Comparison of ENCODE assay signal across 8 cellular contexts in the genomic region with DNA sequence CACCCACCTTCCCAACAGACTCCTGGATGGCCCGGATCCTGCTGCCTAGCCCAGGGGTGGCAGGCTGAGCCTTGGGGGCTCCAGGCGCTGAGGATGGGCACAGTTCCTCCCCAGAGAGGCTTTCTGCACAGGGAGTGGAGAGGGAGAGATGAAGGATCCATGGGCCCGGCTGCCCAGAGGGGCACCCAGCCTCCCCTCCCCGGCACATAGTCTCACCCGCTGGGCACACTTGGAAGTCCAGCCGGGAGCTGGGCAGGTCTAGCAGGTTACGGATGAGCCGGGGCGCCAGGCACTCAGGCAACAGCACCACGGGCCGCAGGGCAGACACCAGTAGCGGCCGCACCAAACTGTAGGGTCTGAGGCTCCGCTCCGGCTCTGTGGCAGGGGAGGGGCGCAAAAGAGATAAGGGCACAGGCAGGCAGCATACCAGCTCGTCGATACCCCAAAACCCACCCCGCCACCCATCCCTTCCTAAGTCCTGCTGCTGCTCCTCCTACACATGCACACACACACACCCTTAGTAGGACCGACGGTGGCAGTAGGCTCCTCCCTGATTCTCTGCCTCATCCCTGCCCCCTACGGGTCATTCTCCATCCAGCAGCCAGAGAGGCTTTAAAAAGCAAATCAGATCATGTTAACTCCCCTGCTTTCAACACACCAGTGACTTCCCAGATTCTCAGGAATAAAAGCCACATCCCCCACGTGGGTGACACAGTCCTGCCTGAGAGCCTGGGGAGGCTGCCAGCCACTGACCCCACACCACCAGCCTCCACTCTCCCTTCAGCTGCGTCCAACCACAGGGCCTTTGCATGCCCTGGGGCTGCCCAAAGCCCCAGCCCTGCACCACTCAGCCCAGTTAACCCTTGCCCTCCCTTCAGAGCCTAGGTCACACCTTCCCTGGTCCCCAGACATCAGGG. TPM values are rescaled to one million over a fixed set of nuclear protein-coding genes. Genes with fewer than 3 reads are reported as not detected.
DNase-seq lines count a peak whose midpoint lies in the region; ATAC-seq, FAIRE-seq and TF ChIP-seq lines count a peak whose summit lies in the region.

No MANE protein-coding gene starts in this region.

- H3K9me3 Mint-ChIP-seq in astrocyte (ENCODE audit: unreplicated experiment): peaks cover 2% of the 10 kb centered on the region

- POLR2A ChIA-PET in AG04449 (lab: Yijun Ruan, JAX): no interaction called here

- H3K36me3 Mint-ChIP-seq in astrocyte (ENCODE audit: low read depth, unreplicated experiment): peaks cover 15% of the 10 kb centered on the region

- peaks cover 12% of the 10 kb centered on the region for H3K4me1 ChIP-seq in astrocyte (ENCODE audit: insufficient read depth, low read length)
- H3K4me1 ChIP-seq in ascending aorta: no peaks in the 10 kb centered on the region

- FAIRE-seq in astrocyte (lab: Jason Lieb, UNC): no peak

- H3K27ac ChIP-seq in astrocyte (ENCODE audit: low read depth, low read length) (no peak overlapping the region), ascending aorta (no peak overlapping the region)

- H3K9ac ChIP-seq in astrocyte (ENCODE audit: low read length): no peak overlapping the region

- CTCF ChIA-PET in AG04449 (lab: Yijun Ruan, JAX): interaction anchor here (1.1 to 1.6 kb wide), 3 partner anchors 8 to 22 kb away, joined by 3 to 4 read pairs (median 3); no protein-coding TSS in a partner anchor

- DNase-seq in AG04449 (ENCODE audit: low read depth, low spot score) (no peak), GM19240 (ENCODE audit: insufficient read length, low spot score) (peak; percentile 44), SKM-1 treated with dmso at 0.1 percent for 144 hours (lab: John Stamatoyannopoulos, UW; ENCODE audit: unreplicated experiment) (peak; percentile 74), astrocyte (ENCODE audit: low read depth) (peak; percentile 29), medulla oblongata (ENCODE audit: extremely low spot score) (peak; percentile 25), sciatic nerve (ENCODE audit: low spot score) (no peak), ascending aorta (ENCODE audit: low spot score in 2 of 2) (no peak)

- peak overlapping the region; percentile 77 for H3K27ac Mint-ChIP-seq in astrocyte (ENCODE audit: unreplicated experiment)

- no peak overlapping the region for H2AFZ ChIP-seq in astrocyte (ENCODE audit: low read depth, low read length)

- H3K4me3 ChIP-seq in AG04449 (ENCODE audit: low read depth, low read length) (no peak overlapping the region), astrocyte (ENCODE audit: insufficient read depth, low read depth, low read length) (no peak overlapping the region), ascending aorta (no peak overlapping the region)

- H3K9me3 ChIP-seq in astrocyte (ENCODE audit: insufficient read depth, low read depth, low read length): no peaks in the 10 kb centered on the region
- no peaks in the 10 kb centered on the region for H3K9me3 ChIP-seq in ascending aorta

- peaks cover 6% of the 10 kb centered on the region for H4K20me1 ChIP-seq in astrocyte (ENCODE audit: insufficient read depth, low read length)

- peak; percentile 51 for TF ChIP-seq CTCF in AG04449 (IDR thresholded peaks at IDR 0.05; ENCODE audit: insufficient read depth, low read length, missing control alignments)
- peak; percentile 60 for TF ChIP-seq CTCF in astrocyte (IDR thresholded peaks at IDR 0.05; ENCODE audit: insufficient read depth, low read depth, low read length)
- peak in 1 of 3 experiments; percentile 10 for TF ChIP-seq CTCF in ascending aorta (IDR thresholded peaks at IDR 0.05)

- H3K4me3 Mint-ChIP-seq in astrocyte (ENCODE audit: unreplicated experiment): peak overlapping the region; percentile 66

- no peak for ATAC-seq in sciatic nerve
- ATAC-seq in HG03342 (IDR thresholded peaks at IDR 0.05; ENCODE audit: unreplicated experiment): no peak

- H3K79me2 ChIP-seq in astrocyte (ENCODE audit: insufficient read depth, low read length): peaks cover 3% of the 10 kb centered on the region

- H3K4me2 ChIP-seq in astrocyte (ENCODE audit: low read length): no peak overlapping the region

- intact Hi-C loops in sciatic nerve (cut with DNase I) (no loop called here), ascending aorta (cut with DNase I) (no loop called here)

- H3K27me3 ChIP-seq in astrocyte (ENCODE audit: insufficient read depth, low read length) (no peaks in the 10 kb centered on the region), ascending aorta (no peaks in the 10 kb centered on the region)

- H3K36me3 ChIP-seq in astrocyte (ENCODE audit: insufficient read depth, low read length): peaks cover 3% of the 10 kb centered on the region
- no peaks in the 10 kb centered on the region for H3K36me3 ChIP-seq in ascending aorta

- H3K27me3 Mint-ChIP-seq in astrocyte (ENCODE audit: low read depth, unreplicated experiment): no peaks in the 10 kb centered on the region

- H3K4me1 Mint-ChIP-seq in astrocyte (ENCODE audit: low read depth, unreplicated experiment): peaks cover 19% of the 10 kb centered on the region

RNA-seq across cellular contexts. Expression of gene MFNG, which starts 6.5 kb away (rescaled TPM):
- 0.87 and 1.4 TPM in 2 replicates for total RNA-seq in astrocyte
- 22.3 TPM for total RNA-seq in sciatic nerve
- 101 TPM for total RNA-seq in ascending aorta

RNA-seq across cellular contexts. Expression of gene CARD10, which starts 26.5 kb away (rescaled TPM):
- 19.7 and 22.6 TPM in 2 replicates for total RNA-seq in astrocyte
- 31.6 TPM for total RNA-seq in sciatic nerve
- total RNA-seq in ascending aorta: 21.0 TPM

Comparison
In these comparisons a context has a peak if more than half of its experiments do, and no peak if none do; other contexts are left out.
1. DNase-seq: peak in GM19240 (single experiment), SKM-1 treated with dmso at 0.1 percent for 144 hours (single experiment), astrocyte (single experiment) and medulla oblongata (single experiment); none in AG04449 (single experiment), sciatic nerve (single experiment) and ascending aorta (0 of 2).